In genomic region chr3:48473617-48473952, GRCh38 we compare ENCODE assay signal across 8 cellular contexts. TPM values are rescaled to one million over a fixed set of nuclear protein-coding genes. Genes with fewer than 3 reads are reported as not detected.
A peak's percentile ranks its signal among the peaks of the same experiment; 100 is the strongest.
DNase-seq lines count a peak whose midpoint lies in the region; ATAC-seq, FAIRE-seq and TF ChIP-seq lines count a peak whose summit lies in the region.

No MANE protein-coding gene starts in this region.

- H3K79me2 ChIP-seq in GM12878 (ENCODE audit: control insufficient read depth, insufficient read depth, low read length), result peaks cover 37% of the 10 kb centered on the region

- no peak for FAIRE-seq in GM12878 (lab: Jason Lieb, UNC)

- H3K4me3 ChIP-seq in heart left ventricle (peak overlapping the region in 7 of 12 donors; percentile 63 to 88 (median 74)), GM12878 (no peak overlapping the region), muscle layer of colon (ENCODE audit: low read depth in 1 of 2, low read length in 2 of 2) (no peak overlapping the region), urinary bladder (ENCODE audit: low read depth, low read length) (no peak overlapping the region)

- DNase-seq in heart left ventricle (no peak), cardiac septum (ENCODE audit: low spot score) (no peak), GM12878 (ENCODE audit: low read depth, low spot score) (no peak), CD1c-positive myeloid dendritic cell (ENCODE audit: extremely low spot score) (no peak)
- no peak for DNase-seq in effector CD4-positive, alpha-beta T cell

- peak overlapping the region; percentile 97 for H3K4me2 ChIP-seq in GM12878 (ENCODE audit: control insufficient read depth, insufficient read depth)

- CTCF ChIA-PET in GM12878 (lab: Yijun Ruan, JAX), result interaction anchor here (0.9 to 3.1 kb wide), 17 partner anchors 9 to 162 kb away, joined by 3 to 37 read pairs (median 4); partner anchors contain the start of genes SHISA5 and SLC26A6

- no peaks in the 10 kb centered on the region for H3K27me3 ChIP-seq in heart left ventricle
- no peaks in the 10 kb centered on the region for H3K27me3 ChIP-seq in GM12878 (replicated peaks in 1 of 2; ENCODE audit: control insufficient read depth in 2 of 2, insufficient read depth in 2 of 2, low read length in 1 of 2)
- no peaks in the 10 kb centered on the region for H3K27me3 ChIP-seq in muscle layer of colon (ENCODE audit: control insufficient read depth in 1 of 2, insufficient read depth in 2 of 2, low read length in 2 of 2)

- no peak for TF ChIP-seq RAD21 in GM12878 (IDR thresholded peaks at IDR 0.05; ENCODE audit: insufficient read depth, low read depth, low read length)

- POLR2A ChIA-PET in GM12878 (lab: Charles Lee), result interaction anchor here (0.5 to 10.0 kb wide), 16 partner anchors 10 to 997 kb away, joined by 3 to 91 read pairs (median 4); partner anchors contain the start of genes ATRIP, CCDC51, PFKFB4 and QRICH1

- H3K9ac ChIP-seq in GM12878 (ENCODE audit: control insufficient read depth, insufficient read depth, low read length), result peak overlapping the region; percentile 99; the same call in 1 of the 2 replicates
- peak overlapping the region; percentile 100 for H3K9ac ChIP-seq in muscle layer of colon (ENCODE audit: low read length)

- peaks cover 9 to 61% (median 49%) of the 10 kb centered on the region in 12 donors for H3K4me1 ChIP-seq in heart left ventricle
- H3K4me1 ChIP-seq in GM12878 (ENCODE audit: control insufficient read depth, insufficient read depth, low read length), result peaks cover 29% of the 10 kb centered on the region
- H3K4me1 ChIP-seq in muscle layer of colon (ENCODE audit: insufficient read depth, low read length), result peaks cover 40% of the 10 kb centered on the region
- H3K4me1 ChIP-seq in urinary bladder (ENCODE audit: insufficient read depth), result no peaks in the 10 kb centered on the region

- TF ChIP-seq EP300 in GM12878 (IDR thresholded peaks at IDR 0.05; ENCODE audit: borderline replicate concordance in 1 of 2, control insufficient read depth in 1 of 2, low read depth in 2 of 2, low read length in 2 of 2), result no peak

- H4K20me1 ChIP-seq in GM12878 (ENCODE audit: control insufficient read depth, insufficient read depth), result no peaks in the 10 kb centered on the region

- SMC1A ChIA-PET in GM12878 (lab: Charles Lee; ENCODE audit: uncharacterized antibody, unreplicated experiment), result interaction anchor here (0.8 to 3.4 kb wide), 13 partner anchors 10 to 79 kb away, joined by 3 to 18 read pairs (median 5); partner anchors contain the start of genes CCDC51 and TMA7

- TF ChIP-seq POLR2A in heart left ventricle (IDR thresholded peaks at IDR 0.05) (no peak), GM12878 (IDR thresholded peaks at IDR 0.05; ENCODE audit: low read depth, low read length) (no peak)

- RAD21 ChIA-PET in GM12878 (lab: Charles Lee; ENCODE audit: unreplicated experiment), result interaction anchor here (1.0 to 2.4 kb wide), 12 partner anchors 27 to 83 kb away, joined by 3 to 23 read pairs (median 7); partner anchors contain the start of genes ATRIP, CCDC51, PFKFB4 and SHISA5

- H3K27ac ChIP-seq in heart left ventricle (peak overlapping the region; percentile 77 to 99 (median 97)), GM12878 (ENCODE audit: control insufficient read depth, insufficient read depth) (peak overlapping the region; percentile 100), muscle layer of colon (ENCODE audit: low read depth, low read length) (peak overlapping the region; percentile 85), urinary bladder (ENCODE audit: low read depth) (peak overlapping the region; percentile 99)

- ATAC-seq in heart left ventricle (no peak), GM12878 (no peak), HG03175 (IDR thresholded peaks at IDR 0.05; ENCODE audit: unreplicated experiment) (no peak)

- H3K9me3 ChIP-seq in heart left ventricle (no peaks in the 10 kb centered on the region), GM12878 (replicated peaks; ENCODE audit: control insufficient read depth, insufficient read depth, low read length) (no peaks in the 10 kb centered on the region), muscle layer of colon (ENCODE audit: low read length) (no peaks in the 10 kb centered on the region)

- in situ Hi-C loops in GM12878 (cut with MboI), result no loop called here

- intact Hi-C loops in heart left ventricle (cut with DNase I), result loop anchor here in 4 of 10 donors (2.0 to 10.0 kb wide), 3 partner anchors 29 to 211 kb away; partner anchors contain the start of genes SHISA5 (in 2 of the 4) and NCKIPSD (in 1 of the 4)
- intact Hi-C loops in cardiac septum (cut with DNase I), result no loop called here
- intact Hi-C loops in GM12878 (cut with micrococcal nuclease; ENCODE audit: unreplicated experiment), result no loop called here

- peak overlapping the region; percentile 20; the same call in 1 of the 2 replicates for H2AFZ ChIP-seq in GM12878 (ENCODE audit: control insufficient read depth, low read depth, low read length)

- TF ChIP-seq CTCF in heart left ventricle (IDR thresholded peaks at IDR 0.05) (no peak), GM12878 (IDR thresholded peaks at IDR 0.05 in 2 of 3, conservative IDR thresholded peaks at IDR 0.05 in 1 of 3; ENCODE audit: control insufficient read depth in 2 of 3, extremely low read depth in 1 of 3, insufficient read depth in 1 of 3, low read depth in 3 of 3, low read length in 3 of 3) (no peak)

- no TSS peak for BruUV-seq in GM12878 (replicated peaks; lab: Mats Ljungman, UMichigan)

- WGBS in heart left ventricle, 4 donors, result 62 to 71% (median 69%) methylated on average over 5 of the region's 5 CpGs
- 66% methylated on average over 5 of the region's 5 CpGs for WGBS in GM12878 (ENCODE audit: insufficient coverage, insufficient replicate concordance, low lambda C conversion rate, missing lambda C conversion rate)
- 65% methylated on average over 5 of the region's 5 CpGs for WGBS in urinary bladder

- H3K36me3 ChIP-seq in heart left ventricle (peaks cover 0 to 30% (median 10%) of the 10 kb centered on the region in 9 donors), GM12878 (ENCODE audit: control insufficient read depth in 2 of 2, insufficient read depth in 2 of 2, low read length in 1 of 2) (peaks cover 0 to 5% of the 10 kb centered on the region in 2 experiments; a peak in 2 of 4 replicates), muscle layer of colon (ENCODE audit: insufficient read depth, low read length) (peaks cover 14% of the 10 kb centered on the region), urinary bladder (ENCODE audit: insufficient read depth) (no peaks in the 10 kb centered on the region)

RNA-seq across cellular contexts. Expression of gene ATRIP, which starts 27.0 kb away (rescaled TPM):
- 1 to 10 TPM; 2.1 to 5.0 (median 3.6) TPM for total RNA-seq in heart left ventricle
- 1 to 10 TPM; 2.6 to 5.1 TPM for polyA plus RNA-seq in heart left ventricle
- total RNA-seq in cardiac septum, result 4.1 TPM
- total RNA-seq in GM12878 (2013; cell fraction: nucleolus; rRNA removed), result 19.6 and 19.8 TPM in 2 replicates
- 14.5 and 15.0 TPM in 2 replicates for total RNA-seq in GM12878 (2014; rRNA removed)
- 11.5 and 13.4 TPM in 2 replicates for total RNA-seq in GM12878 (2014; rRNA removed; fragmentation: Illumina TruSeq; extraction: Trizol)
- 13.2 and 13.6 TPM in 2 replicates for total RNA-seq in GM12878 (2021)
- 2.6 TPM for polyA plus RNA-seq in GM12878 (2011; ENCODE audit: low read depth)
- polyA plus RNA-seq in GM12878 (2011; rRNA removed), result 8.4 and 11.6 TPM in 2 replicates
- 10.6 and 12.7 TPM in 2 replicates for polyA plus RNA-seq in GM12878 (2011; cell fraction: cytosol; rRNA removed)
- polyA plus RNA-seq in GM12878 (2011; cell fraction: nucleus; rRNA removed), result 26.2 and 28.8 TPM in 2 replicates
- 4.4 and 6.3 TPM in 2 replicates for polyA plus RNA-seq in GM12878 (2012)
- polyA plus RNA-seq in GM12878 (2014; fragmentation: Illumina TruSeq; extraction: Trizol), result 16.0 and 18.9 TPM in 2 replicates
- 1 to 10 TPM; 1.4 to 2.4 TPM for polyA plus RNA-seq in GM12878 (2014; fragmentation: Nextera tagmentation; extraction: Ambion mirVana)
- 9.7 and 10.3 TPM in 2 replicates for polyA plus RNA-seq in GM12878 (2014; rRNA removed)
- polyA plus RNA-seq in GM12878 (2016; fragmentation: Nextera tagmentation; extraction: Ambion mirVana), result 10 to 100 TPM in 1 of 2 experiments, 1 to 10 TPM in 1; 9.5 to 10.5 TPM
- 14.6 and 17.2 TPM in 2 replicates for polyA minus RNA-seq in GM12878 (2011; rRNA and poly(A)+ RNA removed)
- 4.8 and 6.0 TPM in 2 replicates for polyA minus RNA-seq in GM12878 (2011; cell fraction: cytosol; rRNA and poly(A)+ RNA removed)
- polyA minus RNA-seq in GM12878 (2011; cell fraction: nucleus; rRNA and poly(A)+ RNA removed), result 11.2 and 18.7 TPM in 2 replicates
- 4.7 TPM for total RNA-seq in urinary bladder
- polyA plus RNA-seq in urinary bladder, result 6.6 TPM

RNA-seq across cellular contexts. Expression of gene SHISA5, which starts 30.4 kb away (rescaled TPM):
- 100 to 1,000 TPM in 2 of 9 donors, 10 to 100 TPM in 7; 38.6 to 124 (median 54.6) TPM for total RNA-seq in heart left ventricle
- polyA plus RNA-seq in heart left ventricle, result 10 to 100 TPM; 25.8 to 68.5 TPM
- 47.8 TPM for total RNA-seq in cardiac septum
- total RNA-seq in GM12878 (2013; cell fraction: nucleolus; rRNA removed), result 45.3 and 46.8 TPM in 2 replicates
- 86.6 and 87.9 TPM in 2 replicates for total RNA-seq in GM12878 (2014; rRNA removed)
- 48.7 and 54.5 TPM in 2 replicates for total RNA-seq in GM12878 (2014; rRNA removed; fragmentation: Illumina TruSeq; extraction: Trizol)
- total RNA-seq in GM12878 (2021), result 86.7 and 94.3 TPM in 2 replicates
- 46.0 TPM for polyA plus RNA-seq in GM12878 (2011; ENCODE audit: low read depth)
- polyA plus RNA-seq in GM12878 (2011; rRNA removed), result 31.7 and 62.3 TPM in 2 replicates
- polyA plus RNA-seq in GM12878 (2011; cell fraction: cytosol; rRNA removed), result 112 and 129 TPM in 2 replicates
- polyA plus RNA-seq in GM12878 (2011; cell fraction: nucleus; rRNA removed), result 67.1 and 79.3 TPM in 2 replicates
- polyA plus RNA-seq in GM12878 (2012), result 93.3 and 104 TPM in 2 replicates
- 21.8 and 49.5 TPM in 2 replicates for polyA plus RNA-seq in GM12878 (2014; fragmentation: Illumina TruSeq; extraction: Trizol)
- polyA plus RNA-seq in GM12878 (2014; fragmentation: Nextera tagmentation; extraction: Ambion mirVana), result 10 to 100 TPM; 17.1 to 18.7 TPM
- 72.3 and 83.0 TPM in 2 replicates for polyA plus RNA-seq in GM12878 (2014; rRNA removed)
- 100 to 1,000 TPM; 134 to 148 TPM for polyA plus RNA-seq in GM12878 (2016; fragmentation: Nextera tagmentation; extraction: Ambion mirVana)
- polyA minus RNA-seq in GM12878 (2011; rRNA and poly(A)+ RNA removed), result 50.4 and 81.4 TPM in 2 replicates
- polyA minus RNA-seq in GM12878 (2011; cell fraction: cytosol; rRNA and poly(A)+ RNA removed), result 42.5 and 42.9 TPM in 2 replicates
- 14.5 and 21.5 TPM in 2 replicates for polyA minus RNA-seq in GM12878 (2011; cell fraction: nucleus; rRNA and poly(A)+ RNA removed)
- total RNA-seq in urinary bladder, result 62.5 TPM
- polyA plus RNA-seq in urinary bladder, result 209 TPM

RNA-seq across cellular contexts. Expression of gene TMA7, which starts 33.5 kb away (rescaled TPM):
- 100 to 1,000 TPM; 177 to 284 (median 198) TPM for total RNA-seq in heart left ventricle
- 100 to 1,000 TPM; 289 to 733 TPM for polyA plus RNA-seq in heart left ventricle
- total RNA-seq in cardiac septum, result 192 TPM
- total RNA-seq in GM12878 (2013; cell fraction: nucleolus; rRNA removed), result 21.0 and 24.2 TPM in 2 replicates
- total RNA-seq in GM12878 (2014; rRNA removed), result 426 and 551 TPM in 2 replicates
- 703 and 728 TPM in 2 replicates for total RNA-seq in GM12878 (2014; rRNA removed; fragmentation: Illumina TruSeq; extraction: Trizol)
- total RNA-seq in GM12878 (2021), result 315 and 319 TPM in 2 replicates
- polyA plus RNA-seq in GM12878 (2011; ENCODE audit: low read depth), result 234 TPM
- 427 and 593 TPM in 2 replicates for polyA plus RNA-seq in GM12878 (2011; rRNA removed)
- 148 and 171 TPM in 2 replicates for polyA plus RNA-seq in GM12878 (2011; cell fraction: cytosol; rRNA removed)
- polyA plus RNA-seq in GM12878 (2011; cell fraction: nucleus; rRNA removed), result 119 and 149 TPM in 2 replicates
- 449 and 603 TPM in 2 replicates for polyA plus RNA-seq in GM12878 (2012)
- 332 and 496 TPM in 2 replicates for polyA plus RNA-seq in GM12878 (2014; fragmentation: Illumina TruSeq; extraction: Trizol)
- 1,000 to 10,000 TPM; 1,729 to 1,760 TPM for polyA plus RNA-seq in GM12878 (2014; fragmentation: Nextera tagmentation; extraction: Ambion mirVana)
- 684 and 776 TPM in 2 replicates for polyA plus RNA-seq in GM12878 (2014; rRNA removed)
- 1,000 to 10,000 TPM; 1,330 to 1,388 TPM for polyA plus RNA-seq in GM12878 (2016; fragmentation: Nextera tagmentation; extraction: Ambion mirVana)
- polyA minus RNA-seq in GM12878 (2011; rRNA and poly(A)+ RNA removed), result 24.7 and 32.4 TPM in 2 replicates
- 27.3 and 28.5 TPM in 2 replicates for polyA minus RNA-seq in GM12878 (2011; cell fraction: cytosol; rRNA and poly(A)+ RNA removed)
- 18.0 and 32.1 TPM in 2 replicates for polyA minus RNA-seq in GM12878 (2011; cell fraction: nucleus; rRNA and poly(A)+ RNA removed)
- 127 TPM for total RNA-seq in urinary bladder
- polyA plus RNA-seq in urinary bladder, result 262 TPM

RNA-seq across cellular contexts. Expression of gene CCDC51, which starts 33.7 kb away (rescaled TPM):
- total RNA-seq in heart left ventricle (10 to 100 TPM in 6 of 9 donors, 1 to 10 TPM in 3; 8.2 to 14.8 (median 11.6) TPM), cardiac septum (8.9 TPM), GM12878 (2014; rRNA removed) (30.0 and 31.0 TPM in 2 replicates), GM12878 (2014; rRNA removed; fragmentation: Illumina TruSeq; extraction: Trizol) (28.7 and 29.4 TPM in 2 replicates), GM12878 (2021) (24.3 and 26.6 TPM in 2 replicates), urinary bladder (6.0 TPM)
- polyA plus RNA-seq in heart left ventricle (10 to 100 TPM in 1 of 2 donors, 1 to 10 TPM in 1; 9.3 to 13.5 TPM), GM12878 (2011; rRNA removed) (22.2 and 32.7 TPM in 2 replicates), GM12878 (2014; fragmentation: Illumina TruSeq; extraction: Trizol) (14.5 and 28.2 TPM in 2 replicates), GM12878 (2014; fragmentation: Nextera tagmentation; extraction: Ambion mirVana) (10 to 100 TPM; 10.6 to 12.6 TPM), GM12878 (2014; rRNA removed) (26.2 and 28.1 TPM in 2 replicates), GM12878 (2016; fragmentation: Nextera tagmentation; extraction: Ambion mirVana) (10 to 100 TPM; 45.4 to 54.9 TPM), urinary bladder (17.6 TPM)
- total RNA-seq in GM12878 (2013; cell fraction: nucleolus; rRNA removed), result 3.7 and 4.3 TPM in 2 replicates
- polyA plus RNA-seq in GM12878 (2011; ENCODE audit: low read depth), result 8.2 TPM
- polyA plus RNA-seq in GM12878 (2011; cell fraction: cytosol; rRNA removed), result 35.8 and 36.8 TPM in 2 replicates
- polyA plus RNA-seq in GM12878 (2011; cell fraction: nucleus; rRNA removed), result 14.4 and 15.8 TPM in 2 replicates
- 11.8 and 15.7 TPM in 2 replicates for polyA plus RNA-seq in GM12878 (2012)
- 16.5 and 19.2 TPM in 2 replicates for polyA minus RNA-seq in GM12878 (2011; rRNA and poly(A)+ RNA removed)
- polyA minus RNA-seq in GM12878 (2011; cell fraction: cytosol; rRNA and poly(A)+ RNA removed), result 5.9 TPM in 2 replicates
- polyA minus RNA-seq in GM12878 (2011; cell fraction: nucleus; rRNA and poly(A)+ RNA removed), result 2.0 and 2.2 TPM in 2 replicates

RNA-seq across cellular contexts. Expression of gene PLXNB1, which starts 43.7 kb away (rescaled TPM):
- 10 to 100 TPM; 28.0 to 71.8 (median 46.4) TPM for total RNA-seq in heart left ventricle
- polyA plus RNA-seq in heart left ventricle, result 10 to 100 TPM; 31.8 to 64.6 TPM
- total RNA-seq in cardiac septum, result 43.4 TPM
- 58.5 and 61.2 TPM in 2 replicates for total RNA-seq in GM12878 (2013; cell fraction: nucleolus; rRNA removed)
- total RNA-seq in GM12878 (2014; rRNA removed), result 4.8 and 8.0 TPM in 2 replicates
- 4.9 and 6.0 TPM in 2 replicates for total RNA-seq in GM12878 (2014; rRNA removed; fragmentation: Illumina TruSeq; extraction: Trizol)
- 14.7 and 15.1 TPM in 2 replicates for total RNA-seq in GM12878 (2021)
- 8.9 TPM for polyA plus RNA-seq in GM12878 (2011; ENCODE audit: low read depth)
- polyA plus RNA-seq in GM12878 (2011; rRNA removed), result 8.6 and 14.3 TPM in 2 replicates
- 15.3 and 20.0 TPM in 2 replicates for polyA plus RNA-seq in GM12878 (2011; cell fraction: cytosol; rRNA removed)
- polyA plus RNA-seq in GM12878 (2011; cell fraction: nucleus; rRNA removed), result 233 and 263 TPM in 2 replicates
- 5.4 and 8.2 TPM in 2 replicates for polyA plus RNA-seq in GM12878 (2012)
- polyA plus RNA-seq in GM12878 (2014; fragmentation: Illumina TruSeq; extraction: Trizol), result 3.2 and 5.7 TPM in 2 replicates
- polyA plus RNA-seq in GM12878 (2014; fragmentation: Nextera tagmentation; extraction: Ambion mirVana), result under 1 TPM; 0.18 to 0.47 TPM
- polyA plus RNA-seq in GM12878 (2014; rRNA removed), result 12.2 and 15.2 TPM in 2 replicates
- polyA plus RNA-seq in GM12878 (2016; fragmentation: Nextera tagmentation; extraction: Ambion mirVana), result 1 to 10 TPM; 3.3 to 3.9 TPM
- polyA minus RNA-seq in GM12878 (2011; rRNA and poly(A)+ RNA removed), result 10.8 and 27.2 TPM in 2 replicates
- 9.7 and 14.7 TPM in 2 replicates for polyA minus RNA-seq in GM12878 (2011; cell fraction: cytosol; rRNA and poly(A)+ RNA removed)
- polyA minus RNA-seq in GM12878 (2011; cell fraction: nucleus; rRNA and poly(A)+ RNA removed), result 49.9 and 68.0 TPM in 2 replicates
- total RNA-seq in urinary bladder, result 22.7 TPM
- polyA plus RNA-seq in urinary bladder, result 65.7 TPM

Comparison
In these comparisons a context has a peak if more than half of its experiments do, and no peak if none do; other contexts are left out.
1. H3K4me3 ChIP-seq: peak in heart left ventricle (7 of 12); none in GM12878 (single experiment), muscle layer of colon (0 of 2) and urinary bladder (single experiment).
2. Peak in every context shown above with its lines, with median percentiles within 50 percentile points of each other: H3K27ac ChIP-seq.